In the genomic region with DNA sequence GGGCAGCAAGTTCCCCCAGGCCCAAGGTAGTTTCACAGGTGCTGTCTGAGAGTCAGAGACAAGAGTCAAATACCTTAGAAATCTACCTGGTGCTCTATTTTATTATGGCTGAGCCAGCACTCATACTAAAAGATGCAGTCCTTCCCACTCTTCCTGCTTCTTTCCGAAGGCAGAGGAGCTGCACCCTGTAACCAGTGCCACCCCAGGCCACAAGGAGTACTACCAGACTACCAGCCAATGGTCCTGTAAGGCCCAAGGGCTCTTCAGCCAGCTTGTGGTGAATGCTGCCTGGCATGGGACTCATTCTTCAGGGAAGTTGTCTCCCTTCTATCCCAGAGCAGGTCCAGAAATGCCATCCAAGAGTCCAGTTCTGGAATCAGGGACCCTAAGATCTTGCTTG, we compare ENCODE assay signal across 19 cellular contexts.
"Had no signal": no experiment of that assay in that cellular context is flagged by ENCODE, and none has a peak within 500 bp of the region (broad histone marks: within the 10 kb centered on the region; RNA-seq: fewer than 3 reads in every experiment).

No MANE protein-coding gene starts in this region.

- H3K27ac Mint-ChIP-seq: activated CD4-positive, alpha-beta memory T cell treated with anti-CD3 and anti-CD28 coated beads for 36 hours; activated CD4-positive, alpha-beta T cell treated with anti-CD3 and anti-CD28 coated beads for 36 hours; effector memory CD8-positive, alpha-beta T cell; mesothelial cell of epicardium; natural killer cell treated with Interleukin-12 subunit alpha and Interleukin-12 subunit beta and Interleukin-15 and Interleukin-18, amount 100 ng/mL, for 72 hours had no signal

- H3K27me3 ChIP-seq: body of pancreas, neutrophil, stomach, upper lobe of right lung had no signal

- H3K4me1 Mint-ChIP-seq: activated CD4-positive, alpha-beta T cell treated with anti-CD3 and anti-CD28 coated beads for 36 hours; mesothelial cell of epicardium had no signal

- H3K36me3 Mint-ChIP-seq: mesothelial cell of epicardium had no signal

- H3K4me3 Mint-ChIP-seq: activated CD4-positive, alpha-beta memory T cell treated with anti-CD3 and anti-CD28 coated beads for 36 hours; activated CD4-positive, alpha-beta T cell treated with anti-CD3 and anti-CD28 coated beads for 36 hours; effector memory CD8-positive, alpha-beta T cell; mesothelial cell of epicardium; natural killer cell treated with Interleukin-12 subunit alpha and Interleukin-12 subunit beta and Interleukin-15 and Interleukin-18, amount 100 ng/mL, for 72 hours had no signal

- H3K79me2 ChIP-seq: parathyroid adenoma had no signal

- H3K9me3 Mint-ChIP-seq: effector memory CD8-positive, alpha-beta T cell had no signal

- H3K9ac ChIP-seq: parathyroid adenoma had no signal

- H3K4me1 ChIP-seq: body of pancreas, parathyroid adenoma, stomach, upper lobe of right lung had no signal

- H2AFZ ChIP-seq: parathyroid adenoma had no signal

- H3K9me3 ChIP-seq: neutrophil had no signal

- DNase-seq: activated CD4-positive, alpha-beta memory T cell treated with anti-CD3 and anti-CD28 coated beads for 36 hours; activated CD4-positive, alpha-beta T cell treated with anti-CD3 and anti-CD28 coated beads for 36 hours; activated naive CD4-positive, alpha-beta T cell treated with Interleukin-2 at 50 U/mL for 16 hours; activated T-cell treated with anti-CD3 and anti-CD28 coated beads for 4 hours; body of pancreas; caudate nucleus; effector memory CD8-positive, alpha-beta T cell; foreskin fibroblast; glutamatergic neuron; hypothalamus; kidney; stimulated activated CD4-positive, alpha-beta T cell treated with anti-CD3 and anti-CD28 coated beads, Interleukin-4, amount 100 ng/mL, for 1 hour; stomach; upper lobe of right lung had no signal

- H3K4me3 ChIP-seq: body of pancreas, smooth muscle cell, stomach, upper lobe of right lung had no signal

- H3K27ac ChIP-seq: body of pancreas, neutrophil, parathyroid adenoma, stomach, upper lobe of right lung had no signal

- H3K4me2 ChIP-seq: smooth muscle cell had no signal

- H3K27me3 Mint-ChIP-seq: activated CD4-positive, alpha-beta memory T cell treated with anti-CD3 and anti-CD28 coated beads for 36 hours; activated CD4-positive, alpha-beta T cell treated with anti-CD3 and anti-CD28 coated beads for 36 hours; effector memory CD8-positive, alpha-beta T cell had no signal

- H3K36me3 ChIP-seq: neutrophil, stomach, upper lobe of right lung had no signal
